In genomic region chr1:1956101-1956500, GRCh38 we compare ENCODE assay signal across 16 cellular contexts. TPM values are rescaled to one million over a fixed set of nuclear protein-coding genes. Genes with fewer than 3 reads are reported as not detected.
A peak's percentile ranks its signal among the peaks of the same experiment; 100 is the strongest.
DNase-seq lines count a peak whose midpoint lies in the region; ATAC-seq and TF ChIP-seq lines count a peak whose summit lies in the region.
"Had no signal": no experiment of that assay in that cellular context is flagged by ENCODE, and none has a peak within 500 bp of the region (broad histone marks: within the 10 kb centered on the region; RNA-seq: fewer than 3 reads in every experiment).

No MANE protein-coding gene starts in this region.

- H3K9ac ChIP-seq in H9 (ENCODE audit: extremely low read depth, insufficient read length, low read length) (no peak overlapping the region), neuronal stem cell (ENCODE audit: low read depth, low read length, poor library complexity) (no peak overlapping the region)
- H3K9ac ChIP-seq: BLaER1 treated with 17β-estradiol and CSF1 and Interleukin-3, amounts not matched to agents 10 nM and 100 nM had no signal

- H3K4me2 ChIP-seq in H9 (ENCODE audit: insufficient read depth, insufficient read length, low read length) (no peak overlapping the region), neuronal stem cell (ENCODE audit: insufficient read depth, low read length, poor library complexity, severe bottlenecking) (no peak overlapping the region)
- H3K4me2 ChIP-seq: BLaER1 treated with 17β-estradiol and CSF1 and Interleukin-3, amounts not matched to agents 10 nM and 100 nM; GM23338 had no signal

- no peak overlapping the region for H4K5ac ChIP-seq in H9 (ENCODE audit: insufficient read length, low read depth, low read length)

- H2BK15ac ChIP-seq in H9 (ENCODE audit: low read depth, low read length) (no peak overlapping the region), neuronal stem cell (ENCODE audit: low read length) (no peak overlapping the region)

- H3K4me1 Mint-ChIP-seq in H9, result peaks cover 23 to 28% of the 10 kb centered on the region in 2 experiments

- H3K36me3 Mint-ChIP-seq in H9 (ENCODE audit: insufficient read depth in 1 of 3, low read depth in 3 of 3), result peaks cover 0 to 2% (median 1%) of the 10 kb centered on the region in 3 experiments; a peak in 1 of 7 replicates
- H3K36me3 Mint-ChIP-seq: CD4-positive, CD25-positive, alpha-beta regulatory T cell had no signal

- no peaks in the 10 kb centered on the region for H4K20me1 ChIP-seq in H9 (ENCODE audit: control insufficient read depth, insufficient read depth, insufficient read length)
- H4K20me1 ChIP-seq: BLaER1 treated with 17β-estradiol and CSF1 and Interleukin-3, amounts not matched to agents 10 nM and 100 nM had no signal

- H2BK12ac ChIP-seq in H9 (ENCODE audit: insufficient read length, low read depth, low read length) (no peak overlapping the region), neuronal stem cell (ENCODE audit: low read length) (no peak overlapping the region)

- no peak overlapping the region for H3K4me3 ChIP-seq in left ventricle myocardium inferior
- no peak overlapping the region for H3K4me3 ChIP-seq in neuronal stem cell (ENCODE audit: low read length in 2 of 2)
- H3K4me3 ChIP-seq in ascending aorta, result no peak overlapping the region
- H3K4me3 ChIP-seq: BLaER1 treated with 17β-estradiol and CSF1 and Interleukin-3, amounts not matched to agents 10 nM and 100 nM; GM12878; GM23338; HAP-1 had no signal

- peaks cover 6% of the 10 kb centered on the region for H3K27me3 Mint-ChIP-seq in H9 (ENCODE audit: low read depth)

- H3K27ac Mint-ChIP-seq in H9, result no peak overlapping the region
- H3K27ac Mint-ChIP-seq: CD4-positive, CD25-positive, alpha-beta regulatory T cell; GM23338 had no signal

- H3K23ac ChIP-seq in H9 (ENCODE audit: insufficient read length, low read depth, low read length), result no peak overlapping the region
- H3K23ac ChIP-seq in neuronal stem cell (ENCODE audit: low read depth, low read length, poor library complexity), result no peak overlapping the region

- no CpG with 5 or more reads among the region's 7 CpGs for WGBS in H9 (ENCODE audit: extremely low coverage, insufficient read length, low lambda C conversion rate)
- no CpG with 5 or more reads among the region's 7 CpGs for WGBS in neuronal stem cell (ENCODE audit: extremely low coverage in 2 of 2, insufficient read length in 2 of 2, insufficient replicate concordance in 1 of 2), 2 donors

- no peak overlapping the region for H3K27ac ChIP-seq in left ventricle myocardium inferior (replicated peaks)
- no peak overlapping the region for H3K27ac ChIP-seq in H9 (ENCODE audit: insufficient read length, low read depth, low read length)
- H3K27ac ChIP-seq in neuronal stem cell (replicated peaks; ENCODE audit: low read length), result no peak overlapping the region
- no peak overlapping the region for H3K27ac ChIP-seq in ascending aorta
- H3K27ac ChIP-seq: BLaER1 treated with 17β-estradiol and CSF1 and Interleukin-3, amounts not matched to agents 10 nM and 100 nM had no signal

- H3K56ac ChIP-seq in H9 (ENCODE audit: insufficient read length, low read depth, low read length), result no peak overlapping the region

- H3K9me3 Mint-ChIP-seq in H9, result peaks cover 4 to 6% of the 10 kb centered on the region in 2 experiments; a peak in 3 of 5 replicates

- DNase-seq in Right ventricle myocardium inferior (ENCODE audit: missing footprints), result peak; percentile 4
- DNase-seq in left ventricle myocardium inferior, result no peak
- no peak for DNase-seq in H9
- peak; percentile 0 for DNase-seq in NCI-H69 (lab: John Stamatoyannopoulos, UW)
- no peak for DNase-seq in neuronal stem cell (ENCODE audit: low spot score)
- DNase-seq in activated T-cell treated with anti-CD3 and anti-CD28 coated beads, Interleukin-2, amount 50 U/mL, for 48 hours, result no peak
- no peak for DNase-seq in ascending aorta (ENCODE audit: low spot score in 2 of 2)
- DNase-seq in AG08396 (ENCODE audit: low spot score), result no peak
- DNase-seq: 8988T; CD4-positive, CD25-positive, alpha-beta regulatory T cell; DMS79 had no signal

- H3K79me1 ChIP-seq in H9 (ENCODE audit: insufficient read depth, low read depth, low read length, poor library complexity, severe bottlenecking), result no peaks in the 10 kb centered on the region
- H3K79me1 ChIP-seq in neuronal stem cell (ENCODE audit: low read depth, low read length), result no peaks in the 10 kb centered on the region

- H4K8ac ChIP-seq in H9 (replicated peaks; ENCODE audit: insufficient read length, low read depth, low read length), result no peak overlapping the region
- no peak overlapping the region for H4K8ac ChIP-seq in neuronal stem cell (ENCODE audit: low read depth, low read length)

- H3K4me3 Mint-ChIP-seq in H9, result no peak overlapping the region
- H3K4me3 Mint-ChIP-seq: CD4-positive, CD25-positive, alpha-beta regulatory T cell; GM23338 had no signal

- H3K23me2 ChIP-seq in H9 (ENCODE audit: insufficient read length, low read depth, low read length, poor library complexity, severe bottlenecking), result no peaks in the 10 kb centered on the region

- no peak overlapping the region for H3K18ac ChIP-seq in H9 (ENCODE audit: insufficient read length, low read depth, low read length)
- H3K18ac ChIP-seq in neuronal stem cell (ENCODE audit: low read length), result no peak overlapping the region

- H4K91ac ChIP-seq in H9 (ENCODE audit: insufficient read length, low read depth, low read length) (no peak overlapping the region), neuronal stem cell (ENCODE audit: low read depth, low read length, poor library complexity) (no peak overlapping the region)

- H3K36me3 ChIP-seq in left ventricle myocardium inferior (no peaks in the 10 kb centered on the region), neuronal stem cell (replicated peaks in 1 of 2; ENCODE audit: control insufficient read depth in 2 of 2, insufficient read depth in 2 of 2, low read length in 2 of 2) (no peaks in the 10 kb centered on the region), ascending aorta (no peaks in the 10 kb centered on the region)
- H3K36me3 ChIP-seq: BLaER1 treated with 17β-estradiol and CSF1 and Interleukin-3, amounts not matched to agents 10 nM and 100 nM; HAP-1 had no signal

- no peak overlapping the region for H2AFZ ChIP-seq in H9 (ENCODE audit: low read length)
- no peak overlapping the region for H2AFZ ChIP-seq in neuronal stem cell (ENCODE audit: low read length)
- H2AFZ ChIP-seq: GM23338 had no signal

- H3K4ac ChIP-seq in H9 (ENCODE audit: low read depth, low read length) (no peak overlapping the region), neuronal stem cell (ENCODE audit: low read length) (no peak overlapping the region)

- intact Hi-C loops in Right ventricle myocardium inferior (cut with DNase I), result loop anchor here (10.0 kb wide), 1 partner anchor 219 kb away; no protein-coding TSS in a partner anchor
- intact Hi-C loops in left ventricle myocardium inferior (cut with micrococcal nuclease), result loop anchor here (10.0 kb wide), 1 partner anchor 89 kb away; no protein-coding TSS in a partner anchor
- intact Hi-C loops in ascending aorta (cut with DNase I), result no loop called here

- H3K4me1 ChIP-seq in left ventricle myocardium inferior (peaks cover 13% of the 10 kb centered on the region), H9 (ENCODE audit: insufficient read depth, low read length) (no peaks in the 10 kb centered on the region; the same call in 1 of the 2 replicates), neuronal stem cell (ENCODE audit: control insufficient read depth in 2 of 2, insufficient read depth in 1 of 2, low read depth in 1 of 2, low read length in 2 of 2) (peaks cover 0 to 7% of the 10 kb centered on the region in 2 donors), ascending aorta (no peaks in the 10 kb centered on the region)

- H3K27me3 ChIP-seq in left ventricle myocardium inferior (ENCODE audit: low read depth), result peaks cover 61% of the 10 kb centered on the region
- no peaks in the 10 kb centered on the region for H3K27me3 ChIP-seq in H9 (ENCODE audit: insufficient read depth, low read length)
- peaks cover 0 to 23% (median 0%) of the 10 kb centered on the region in 3 experiments for H3K27me3 ChIP-seq in neuronal stem cell (ENCODE audit: control insufficient read depth in 3 of 3, insufficient read depth in 3 of 3, low read depth in 1 of 3, low read length in 3 of 3)
- no peaks in the 10 kb centered on the region for H3K27me3 ChIP-seq in ascending aorta

- H3K79me2 ChIP-seq in H9 (ENCODE audit: insufficient read depth, low read length), result no peaks in the 10 kb centered on the region

- H2BK120ac ChIP-seq in H9 (ENCODE audit: low read depth, low read length, poor library complexity, severe bottlenecking), result no peak overlapping the region
- H2BK120ac ChIP-seq in neuronal stem cell (ENCODE audit: low read depth, low read length), result no peak overlapping the region

- H3K14ac ChIP-seq in H9 (ENCODE audit: insufficient read depth, low read length) (peak overlapping the region; percentile 17; the same call in 1 of the 2 replicates), neuronal stem cell (ENCODE audit: low read length) (peak overlapping the region; percentile 32)

- no peak for TF ChIP-seq CTCF in left ventricle myocardium inferior (IDR thresholded peaks at IDR 0.05; ENCODE audit: borderline replicate concordance)
- no peak for TF ChIP-seq CTCF in H9 (conservative IDR thresholded peaks at IDR 0.05)
- no peak for TF ChIP-seq CTCF in ascending aorta (IDR thresholded peaks at IDR 0.05)

- no peak overlapping the region for H3T11ph ChIP-seq in H9 (ENCODE audit: low read length)

- H2BK20ac ChIP-seq in H9 (ENCODE audit: low read depth, low read length, poor library complexity, severe bottlenecking), result no peak overlapping the region

- no peak overlapping the region for H2AK5ac ChIP-seq in H9 (ENCODE audit: insufficient read length, low read length)
- H2AK5ac ChIP-seq in neuronal stem cell (ENCODE audit: low read depth, low read length), result peak overlapping the region; percentile 6

- H3K9me3 ChIP-seq in left ventricle myocardium inferior (replicated peaks), result no peaks in the 10 kb centered on the region
- no peaks in the 10 kb centered on the region for H3K9me3 ChIP-seq in H9 (ENCODE audit: control insufficient read depth, low read depth, low read length)
- no peaks in the 10 kb centered on the region for H3K9me3 ChIP-seq in neuronal stem cell (replicated peaks in 1 of 2; ENCODE audit: control insufficient read depth in 2 of 2, insufficient read depth in 1 of 2, low read depth in 1 of 2, low read length in 2 of 2)
- H3K9me3 ChIP-seq in ascending aorta, result no peaks in the 10 kb centered on the region
- H3K9me3 ChIP-seq: HAP-1 had no signal

- H2BK5ac ChIP-seq in H9 (ENCODE audit: insufficient read length, low read length) (no peak overlapping the region), neuronal stem cell (ENCODE audit: low read length) (no peak overlapping the region)

- ATAC-seq in Right ventricle myocardium inferior, result no peak
- ATAC-seq: GM12878, GM23338 had no signal

RNA-seq across cellular contexts. Expression of gene TMEM52, which starts 37.0 kb away (rescaled TPM):
- total RNA-seq in Right ventricle myocardium inferior (1.2 TPM), left ventricle myocardium inferior (0.47 TPM), H9 (2021) (9.6 and 11.3 TPM in 2 replicates), ascending aorta (not detected)
- 7.3 TPM for polyA plus RNA-seq in neuronal stem cell (2013, experiment 1 of 2)
- 7.1 TPM for polyA plus RNA-seq in neuronal stem cell (2013, experiment 2 of 2)

RNA-seq across cellular contexts. Expression of gene CALML6, which starts 41.0 kb away (rescaled TPM):
- not detected for total RNA-seq in Right ventricle myocardium inferior
- total RNA-seq in left ventricle myocardium inferior, result not detected
- 1.4 and 1.7 TPM in 2 replicates for total RNA-seq in H9 (2021)
- polyA plus RNA-seq in neuronal stem cell (2013, experiment 1 of 2), result 0.07 TPM
- 0.08 TPM for polyA plus RNA-seq in neuronal stem cell (2013, experiment 2 of 2)
- total RNA-seq in ascending aorta, result not detected
- total RNA-seq: CD4-positive, CD25-positive, alpha-beta regulatory T cell; G401 had no signal
- polyA plus RNA-seq: CD4-positive, CD25-positive, alpha-beta regulatory T cell; GM23338 had no signal

RNA-seq across cellular contexts. Expression of gene CFAP74, which starts 47.5 kb away (rescaled TPM):
- total RNA-seq in Right ventricle myocardium inferior (not detected), left ventricle myocardium inferior (not detected), H9 (2021) (0.28 and 0.44 TPM in 2 replicates), ascending aorta (not detected)
- polyA plus RNA-seq in neuronal stem cell (2013, experiment 1 of 2), result 0.31 TPM
- polyA plus RNA-seq in neuronal stem cell (2013, experiment 2 of 2), result 0.22 TPM
- total RNA-seq: CD4-positive, CD25-positive, alpha-beta regulatory T cell; G401; GM12878; GM23338 had no signal
- polyA plus RNA-seq: CD4-positive, CD25-positive, alpha-beta regulatory T cell had no signal

Comparison
In these comparisons a context has a peak if more than half of its experiments do, and no peak if none do; other contexts are left out.
1. DNase-seq: peak in Right ventricle myocardium inferior (single experiment) and NCI-H69 (single experiment); none in left ventricle myocardium inferior (single experiment), H9 (single experiment), neuronal stem cell (single experiment), activated T-cell treated with anti-CD3 and anti-CD28 coated beads, Interleukin-2, amount 50 U/mL, for 48 hours (0 of 2), ascending aorta (0 of 2) and AG08396 (single experiment).